ENCODE assay signal across 8 cellular contexts in genomic region chr12:48996794-48997718, GRCh38. TPM values are rescaled to one million over a fixed set of nuclear protein-coding genes. Genes with fewer than 3 reads are reported as not detected.
DNase-seq lines count a peak whose midpoint lies in the region; ATAC-seq and TF ChIP-seq lines count a peak whose summit lies in the region.

No MANE protein-coding gene starts in this region.

- ATAC-seq in activated B cell treated with CpG ODN at 0.5 μM for 24 hours (ENCODE audit: low read depth), result peak; percentile 53
- no peak for ATAC-seq in HG03571 (IDR thresholded peaks at IDR 0.05; ENCODE audit: unreplicated experiment)
- ATAC-seq in GM19397 (IDR thresholded peaks at IDR 0.05; ENCODE audit: unreplicated experiment), result no peak

- H3K9me3 Mint-ChIP-seq in activated B cell treated with CpG ODN at 0.5 μM for 24 hours, result no peaks in the 10 kb centered on the region

- TF ChIP-seq CTCF in GM10266 (IDR thresholded peaks at IDR 0.05; ENCODE audit: control insufficient read depth, insufficient read depth, low read depth, missing control alignments) (peak; percentile 88), activated B cell treated with CpG ODN at 0.5 μM for 24 hours (IDR thresholded peaks at IDR 0.05) (no peak), lower leg skin (IDR thresholded peaks at IDR 0.05) (peak in 1 of 3 donors; percentile 42)

- H3K36me3 Mint-ChIP-seq in activated B cell treated with CpG ODN at 0.5 μM for 24 hours (ENCODE audit: low read depth), result peaks cover 10% of the 10 kb centered on the region

- CTCF ChIA-PET in activated B cell treated with CpG ODN at 0.5 μM for 24 hours (lab: Charles Lee), result interaction anchor here (0.6 to 4.5 kb wide), 24 partner anchors 9 to 292 kb away, joined by 3 to 26 read pairs (median 5); partner anchors contain the start of genes ARF3, DHH, FKBP11 and PRKAG1

- no peak overlapping the region for H3K27ac ChIP-seq in ectodermal cell (ENCODE audit: insufficient read depth, low read depth, low read length, poor library complexity, severe bottlenecking)

- peaks cover 43% of the 10 kb centered on the region for H3K4me1 Mint-ChIP-seq in activated B cell treated with CpG ODN at 0.5 μM for 24 hours

- peaks cover 30% of the 10 kb centered on the region for H3K4me1 ChIP-seq in ectodermal cell (ENCODE audit: control insufficient read depth, insufficient read depth, low read length)

- DNase-seq in GM10266 (ENCODE audit: extremely low spot score), result peak; percentile 91
- peak; percentile 70 for DNase-seq in NCI-H128 (lab: John Stamatoyannopoulos, UW; ENCODE audit: unreplicated experiment)
- peak; percentile 59 for DNase-seq in activated B cell treated with CpG ODN at 0.5 μM for 24 hours
- peak; percentile 59 to 95 for DNase-seq in lower leg skin (ENCODE audit: low spot score in 2 of 2)
- peak; percentile 72 for DNase-seq in stimulated activated CD4-positive, alpha-beta T cell treated with anti-CD3 and anti-CD28 coated beads, Interleukin-4, amount 100 ng/mL, for 1 hour

- H3K4me3 ChIP-seq in ectodermal cell (ENCODE audit: insufficient read depth, low read depth, low read length) (peak overlapping the region; percentile 58), lower leg skin (ENCODE audit: low read depth, poor library complexity, severe bottlenecking) (no peak overlapping the region)

- H3K27ac Mint-ChIP-seq in activated B cell treated with CpG ODN at 0.5 μM for 24 hours, result no peak overlapping the region

- intact Hi-C loops in activated B cell treated with CpG ODN at 0.5 μM for 24 hours (cut with micrococcal nuclease) (loop anchor here (1.0 to 10.0 kb wide), 5 partner anchors 21 to 348 kb away; partner anchors contain the start of genes DNAJC22 and PRKAG1), lower leg skin (cut with DNase I; ENCODE audit: low total_unique reads) (loop anchor here (5.0 kb wide), 1 partner anchor 140 kb away; no protein-coding TSS in a partner anchor)

- POLR2A ChIA-PET in activated B cell treated with CpG ODN at 0.5 μM for 24 hours (lab: Charles Lee), result interaction anchor here (0.6 to 4.0 kb wide), 7 partner anchors 18 to 238 kb away, joined by 3 to 24 read pairs (median 9); partner anchors contain the start of genes ARF3, PRKAG1, TUBA1B and WNT1

- no peak for TF ChIP-seq POLR2A in lower leg skin (IDR thresholded peaks at IDR 0.05)

- no peaks in the 10 kb centered on the region for H3K9me3 ChIP-seq in ectodermal cell (ENCODE audit: control insufficient read depth, low read length)

- peak overlapping the region; percentile 77 for H3K4me3 Mint-ChIP-seq in activated B cell treated with CpG ODN at 0.5 μM for 24 hours

- H3K27me3 ChIP-seq in ectodermal cell (ENCODE audit: control insufficient read depth, insufficient read depth, low read length, poor library complexity, severe bottlenecking), result peaks cover 84% of the 10 kb centered on the region

- no peaks in the 10 kb centered on the region for H3K36me3 ChIP-seq in ectodermal cell (ENCODE audit: control insufficient read depth, insufficient read depth, low read length)

- 3% methylated on average over 71 of the region's 71 CpGs for WGBS in ectodermal cell, 2 experiments
- 19 to 27% methylated on average over 44 to 49 of the region's 71 CpGs for WGBS in lower leg skin, 2 donors

- peaks cover 26% of the 10 kb centered on the region for H3K27me3 Mint-ChIP-seq in activated B cell treated with CpG ODN at 0.5 μM for 24 hours

RNA-seq across cellular contexts. Expression of gene DDN, which starts 2.1 kb away (rescaled TPM):
- total RNA-seq in activated B cell treated with CpG ODN at 0.5 μM for 24 hours (0.20 and 0.44 TPM in 2 replicates), lower leg skin (under 1 TPM in 3 of 4 donors, not detected in 1; 0.05 to 0.29 (median 0.13) TPM)
- polyA plus RNA-seq in ectodermal cell (2013, experiment 1 of 4), result 5.3 TPM
- polyA plus RNA-seq in ectodermal cell (2013, experiment 2 of 4), result 5.0 TPM
- 3.9 TPM for polyA plus RNA-seq in ectodermal cell (2013, experiment 3 of 4)
- polyA plus RNA-seq in ectodermal cell (2013, experiment 4 of 4), result 4.0 TPM

RNA-seq across cellular contexts. Expression of gene WNT1, which starts 18.9 kb away (rescaled TPM):
- total RNA-seq in activated B cell treated with CpG ODN at 0.5 μM for 24 hours (not detected in 2 replicates), lower leg skin (not detected)
- polyA plus RNA-seq in ectodermal cell (2013, experiment 1 of 4), result 98.6 TPM
- polyA plus RNA-seq in ectodermal cell (2013, experiment 2 of 4), result 111 TPM
- polyA plus RNA-seq in ectodermal cell (2013, experiment 3 of 4), result 122 TPM
- polyA plus RNA-seq in ectodermal cell (2013, experiment 4 of 4), result 116 TPM

RNA-seq across cellular contexts. Expression of gene PRKAG1, which starts 21.5 kb away (rescaled TPM):
- total RNA-seq in activated B cell treated with CpG ODN at 0.5 μM for 24 hours, result 55.3 and 70.5 TPM in 2 replicates
- 39.1 TPM for polyA plus RNA-seq in ectodermal cell (2013, experiment 1 of 4)
- polyA plus RNA-seq in ectodermal cell (2013, experiment 2 of 4), result 42.3 TPM
- polyA plus RNA-seq in ectodermal cell (2013, experiment 3 of 4), result 34.5 TPM
- polyA plus RNA-seq in ectodermal cell (2013, experiment 4 of 4), result 37.3 TPM
- 10 to 100 TPM; 30.3 to 57.8 (median 49.2) TPM for total RNA-seq in lower leg skin

RNA-seq across cellular contexts. Expression of gene WNT10B, which starts 25.5 kb away (rescaled TPM):
- total RNA-seq in activated B cell treated with CpG ODN at 0.5 μM for 24 hours (0.22 TPM in 1 of 2 replicates, not detected in the other), lower leg skin (1 to 10 TPM in 3 of 4 donors, under 1 TPM in 1; 0.30 to 7.2 (median 2.0) TPM)
- 31.1 TPM for polyA plus RNA-seq in ectodermal cell (2013, experiment 1 of 4)
- polyA plus RNA-seq in ectodermal cell (2013, experiment 2 of 4), result 28.7 TPM
- 25.6 TPM for polyA plus RNA-seq in ectodermal cell (2013, experiment 3 of 4)
- polyA plus RNA-seq in ectodermal cell (2013, experiment 4 of 4), result 26.8 TPM

RNA-seq across cellular contexts. Expression of gene ARF3, which starts 39.8 kb away (rescaled TPM):
- total RNA-seq in activated B cell treated with CpG ODN at 0.5 μM for 24 hours, result 113 and 119 TPM in 2 replicates
- 277 TPM for polyA plus RNA-seq in ectodermal cell (2013, experiment 1 of 4)
- 276 TPM for polyA plus RNA-seq in ectodermal cell (2013, experiment 2 of 4)
- polyA plus RNA-seq in ectodermal cell (2013, experiment 3 of 4), result 131 TPM
- polyA plus RNA-seq in ectodermal cell (2013, experiment 4 of 4), result 157 TPM
- 10 to 100 TPM; 65.1 to 89.3 (median 80.1) TPM for total RNA-seq in lower leg skin
